ENCODE assay signal across 1 cellular context in the genomic region with DNA sequence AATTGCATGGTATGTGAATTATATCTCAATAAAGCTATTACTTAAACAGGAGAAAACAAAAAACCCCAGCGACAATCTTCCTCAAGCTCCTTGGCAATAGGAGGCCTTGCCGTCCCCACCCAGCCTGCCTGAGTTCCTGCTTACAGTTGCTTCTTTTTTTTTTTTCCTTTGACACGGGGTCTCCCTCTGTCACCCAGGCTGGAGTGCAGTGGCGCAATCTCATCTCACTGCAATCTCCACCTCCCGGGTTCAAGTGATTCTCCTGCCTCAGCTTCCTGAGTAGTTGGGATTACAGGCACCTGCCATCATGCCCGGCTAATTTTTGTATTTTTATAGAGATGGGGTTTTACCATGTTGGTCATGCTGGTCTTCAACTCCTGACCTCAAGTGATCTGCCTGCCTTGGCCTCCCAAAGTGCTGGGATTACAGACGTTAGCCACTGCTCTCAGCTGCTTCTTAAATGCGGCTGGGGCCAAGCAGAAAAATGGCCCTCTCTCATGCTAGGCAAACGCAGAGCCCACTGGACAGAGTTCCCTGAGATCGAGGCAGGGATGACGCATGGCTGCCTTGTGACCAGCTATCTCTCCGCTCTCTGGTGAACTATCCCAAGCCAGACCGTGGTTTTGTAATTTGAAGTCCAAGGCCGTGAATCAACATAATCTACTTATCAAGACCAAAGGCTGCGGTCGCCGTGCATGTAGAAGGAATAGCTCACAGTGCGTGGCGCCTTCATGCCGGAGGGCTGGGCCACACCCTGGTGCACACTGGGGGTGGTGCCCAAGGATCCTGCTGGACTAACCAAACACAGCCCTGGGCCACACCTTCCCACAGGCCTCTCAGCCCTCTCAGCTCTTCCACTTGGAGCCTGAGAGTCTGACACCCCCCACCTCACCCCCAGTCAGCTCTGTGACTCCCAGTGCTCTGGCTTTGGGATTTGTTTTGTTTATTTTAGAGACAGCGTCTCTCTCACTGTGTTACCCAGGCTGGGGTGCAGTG.
A peak's percentile ranks its signal among the peaks of the same experiment; 100 is the strongest.
TF ChIP-seq lines count a peak whose summit lies in the region.

No MANE protein-coding gene starts in this region.

TF ChIP-seq in K562, 482 proteins besides CTCF, POLR2A, EP300 and RAD21 (continued from another document):
- TF ChIP-seq, protein P1, sequence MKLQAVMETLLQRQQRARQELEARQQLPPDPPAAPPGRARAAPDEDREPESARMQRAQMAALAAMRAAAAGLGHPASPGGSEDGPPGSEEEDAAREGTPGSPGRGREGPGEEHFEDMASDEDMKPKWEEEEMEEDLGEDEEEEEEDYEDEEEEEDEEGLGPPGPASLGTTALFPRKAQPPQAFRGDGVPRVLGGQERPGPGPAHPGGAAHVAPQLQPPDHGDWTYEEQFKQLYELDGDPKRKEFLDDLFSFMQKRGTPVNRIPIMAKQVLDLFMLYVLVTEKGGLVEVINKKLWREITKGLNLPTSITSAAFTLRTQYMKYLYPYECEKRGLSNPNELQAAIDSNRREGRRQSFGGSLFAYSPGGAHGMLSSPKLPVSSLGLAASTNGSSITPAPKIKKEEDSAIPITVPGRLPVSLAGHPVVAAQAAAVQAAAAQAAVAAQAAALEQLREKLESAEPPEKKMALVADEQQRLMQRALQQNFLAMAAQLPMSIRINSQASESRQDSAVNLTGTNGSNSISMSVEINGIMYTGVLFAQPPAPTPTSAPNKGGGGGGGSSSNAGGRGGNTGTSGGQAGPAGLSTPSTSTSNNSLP (IDR thresholded peaks at IDR 0.05; ENCODE audit: borderline replicate concordance, low read depth, low read length), result peak; percentile 94
- TF ChIP-seq, protein P2, sequence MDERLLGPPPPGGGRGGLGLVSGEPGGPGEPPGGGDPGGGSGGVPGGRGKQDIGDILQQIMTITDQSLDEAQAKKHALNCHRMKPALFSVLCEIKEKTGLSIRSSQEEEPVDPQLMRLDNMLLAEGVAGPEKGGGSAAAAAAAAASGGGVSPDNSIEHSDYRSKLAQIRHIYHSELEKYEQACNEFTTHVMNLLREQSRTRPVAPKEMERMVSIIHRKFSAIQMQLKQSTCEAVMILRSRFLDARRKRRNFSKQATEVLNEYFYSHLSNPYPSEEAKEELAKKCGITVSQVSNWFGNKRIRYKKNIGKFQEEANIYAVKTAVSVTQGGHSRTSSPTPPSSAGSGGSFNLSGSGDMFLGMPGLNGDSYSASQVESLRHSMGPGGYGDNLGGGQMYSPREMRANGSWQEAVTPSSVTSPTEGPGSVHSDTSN (CRISPR knock-in tag; IDR thresholded peaks at IDR 0.05; ENCODE audit: low read depth), result no peak
- TF ChIP-seq, protein P2 (tag; conservative IDR thresholded peaks at IDR 0.05; ENCODE audit: low read depth), result peak; percentile 55; the same call in 1 of the 2 replicates
